Comparison of ENCODE assay signal across 8 cellular contexts in genomic region chr9:6680797-6681146, GRCh38. TPM values are rescaled to one million over a fixed set of nuclear protein-coding genes. Genes with fewer than 3 reads are reported as not detected.
DNase-seq lines count a peak whose midpoint lies in the region; ATAC-seq and TF ChIP-seq lines count a peak whose summit lies in the region.

No MANE protein-coding gene starts in this region.

- DNase-seq in A673 (ENCODE audit: low spot score) = peak; percentile 53
- peak in 2 of 3 donors; percentile 64 to 84 for DNase-seq in Peyer's patch
- peak; percentile 35 for DNase-seq in activated naive CD8-positive, alpha-beta T cell treated with anti-CD3 and anti-CD28 coated beads, Interleukin-2, amount 50 U/mL, for 16 hours (ENCODE audit: low read depth, low spot score)
- peak; percentile 76 for DNase-seq in left ventricle myocardium superior

- TF ChIP-seq POLR2A in GM18505 (IDR thresholded peaks at IDR 0.05; ENCODE audit: borderline replicate concordance, extremely low read depth, insufficient read depth, insufficient read length) = no peak
- TF ChIP-seq POLR2A in Peyer's patch (IDR thresholded peaks at IDR 0.05) = no peak

- POLR2A ChIA-PET in A673 (lab: Charles Lee; ENCODE audit: low non-redundant PET) = interaction anchor here (0.6 kb wide), 1 partner anchor 18 kb away, joined by 11 read pairs; no protein-coding TSS in a partner anchor

- H3K4me3 ChIP-seq in A673 (ENCODE audit: low read depth, low read length, poor library complexity, severe bottlenecking) = peak overlapping the region; percentile 60
- peak overlapping the region; percentile 47 to 82 (median 72) for H3K4me3 ChIP-seq in Peyer's patch
- H3K4me3 ChIP-seq in rectal smooth muscle tissue (ENCODE audit: low read length) = peak overlapping the region; percentile 79

- H3K27ac ChIP-seq in A673 (ENCODE audit: low read depth, low read length, poor library complexity, severe bottlenecking) (peak overlapping the region; percentile 96), Peyer's patch (peak overlapping the region; percentile 89 to 98 (median 96)), rectal smooth muscle tissue (ENCODE audit: low read depth, low read length) (peak overlapping the region; percentile 90)

- peak overlapping the region; percentile 36 for H3K9ac ChIP-seq in rectal smooth muscle tissue (ENCODE audit: low read length)

- no TSS peak for BruUV-seq in A673 (replicated peaks; lab: Mats Ljungman, UMichigan)

- no peaks in the 10 kb centered on the region for H3K9me3 ChIP-seq in A673 (ENCODE audit: low read depth, low read length, poor library complexity, severe bottlenecking)
- no peaks in the 10 kb centered on the region for H3K9me3 ChIP-seq in Peyer's patch

- TF ChIP-seq CTCF in A673 (conservative IDR thresholded peaks at IDR 0.05; ENCODE audit: low read depth, low read length) (no peak), Peyer's patch (IDR thresholded peaks at IDR 0.05) (no peak)

- intact Hi-C loops in A673 (cut with micrococcal nuclease; ENCODE audit: unreplicated experiment) = loop anchor here (2.0 to 5.0 kb wide), 2 partner anchors 76 to 268 kb away; partner anchors contain the start of genes KDM4C and UHRF2
- intact Hi-C loops in left ventricle myocardium superior (cut with micrococcal nuclease) = loop anchor here (10.0 kb wide), 1 partner anchor 74 kb away; the partner anchor contains the start of gene KDM4C

- CTCF ChIA-PET in A673 (lab: Charles Lee) = interaction anchor here (1.2 kb wide), 1 partner anchor 626 kb away, joined by 3 read pairs; no protein-coding TSS in a partner anchor

- ATAC-seq in GM18505 (IDR thresholded peaks at IDR 0.05; ENCODE audit: unreplicated experiment) (peak; percentile 25), HG03060 (IDR thresholded peaks at IDR 0.05; ENCODE audit: low read depth, unreplicated experiment) (peak; percentile 5), left ventricle myocardium superior (peak; percentile 62), GM18861 (IDR thresholded peaks at IDR 0.05; ENCODE audit: unreplicated experiment) (no peak)

- H3K4me1 ChIP-seq in A673 (ENCODE audit: insufficient read depth, low read length, poor library complexity, severe bottlenecking) = no peaks in the 10 kb centered on the region
- H3K4me1 ChIP-seq in Peyer's patch = peaks cover 0 to 7% (median 0%) of the 10 kb centered on the region in 4 donors
- H3K4me1 ChIP-seq in rectal smooth muscle tissue (ENCODE audit: control insufficient read depth, insufficient read depth, low read length) = no peaks in the 10 kb centered on the region

- H3K27me3 ChIP-seq in A673 (replicated peaks; ENCODE audit: insufficient read depth, low read depth, low read length, poor library complexity) = no peaks in the 10 kb centered on the region
- H3K27me3 ChIP-seq in Peyer's patch = no peaks in the 10 kb centered on the region
- H3K27me3 ChIP-seq in rectal smooth muscle tissue (ENCODE audit: control insufficient read depth, insufficient read depth, low read length) = no peaks in the 10 kb centered on the region

- H3K36me3 ChIP-seq in A673 (ENCODE audit: insufficient read depth, low read length, poor library complexity, severe bottlenecking) (no peaks in the 10 kb centered on the region), Peyer's patch (no peaks in the 10 kb centered on the region), rectal smooth muscle tissue (ENCODE audit: control insufficient read depth, insufficient read depth, low read length) (no peaks in the 10 kb centered on the region)

RNA-seq across cellular contexts. Expression of gene GLDC, which starts 35.2 kb away (rescaled TPM):
- 0.32 and 1.4 TPM in 2 replicates for total RNA-seq in A673 (2021)
- 1 to 10 TPM in 1 of 4 donors, under 1 TPM in 1, not detected in 2; 0.27 to 2.5 TPM for total RNA-seq in Peyer's patch
- total RNA-seq in left ventricle myocardium superior = not detected
